ENCODE assay signal across 32 cellular contexts in the genomic region with DNA sequence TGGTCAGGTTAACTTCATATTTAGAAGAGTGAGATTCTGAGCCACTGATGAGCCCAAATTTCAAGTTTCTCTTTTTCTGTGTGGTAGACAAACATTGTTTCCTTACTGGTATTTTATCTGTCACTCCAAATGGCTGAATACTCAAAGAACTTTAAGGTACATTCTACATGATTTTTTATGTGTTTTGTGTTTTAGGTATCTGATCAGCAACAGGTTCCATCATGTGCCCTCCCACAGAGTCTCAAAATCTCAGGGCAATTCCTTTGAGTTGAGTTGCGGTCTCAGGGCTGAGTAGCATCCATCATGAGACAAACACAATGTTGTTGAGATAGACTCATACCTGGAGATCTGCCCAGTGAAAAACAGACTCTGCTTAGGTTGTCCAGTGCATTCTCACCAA.
"Had no signal": no experiment of that assay in that cellular context is flagged by ENCODE, and none has a peak within 500 bp of the region (broad histone marks: within the 10 kb centered on the region; RNA-seq: fewer than 3 reads in every experiment).

No MANE protein-coding gene starts in this region.

- H3K9me3 Mint-ChIP-seq: activated B cell treated with CpG ODN at 0.5 μM for 24 hours; activated CD4-positive, alpha-beta memory T cell treated with anti-CD3 and anti-CD28 coated beads, Interleukin-2, amount 10 ng/mL, durations not matched to agents 7 days and 5 days; activated naive CD4-positive, alpha-beta T cell treated with anti-CD3 and anti-CD28 coated beads, Interleukin-2, amount 10 ng/mL, durations not matched to agents 7 days and 5 days; activated naive CD4-positive, alpha-beta T cell treated with anti-CD3 and anti-CD28 coated beads, Interleukin-2, amount 50 U/mL, for 72 hours; activated naive CD8-positive, alpha-beta T cell treated with anti-CD3 and anti-CD28 coated beads, Interleukin-2, amount 10 ng/mL, durations not matched to agents 7 days and 5 days; activated T-cell treated with anti-CD3 and anti-CD28 coated beads, Interleukin-2, amount 50 U/mL, for 24 hours; activated T-cell treated with anti-CD3 and anti-CD28 coated beads, Interleukin-2, amount 50 U/mL, for 72 hours; effector memory CD8-positive, alpha-beta T cell; T-helper 2 cell treated with Interferon-gamma antibody and Interleukin-4, amounts not matched to agents 5 μg/mL and 100 μg/mL, for 36 hours had no signal

- H3K9me3 ChIP-seq: esophagus muscularis mucosa, gastrocnemius medialis, heart left ventricle had no signal

- H3K4me1 Mint-ChIP-seq: activated B cell treated with CpG ODN at 0.5 μM for 24 hours; activated naive CD4-positive, alpha-beta T cell treated with anti-CD3 and anti-CD28 coated beads, Interleukin-2, amount 10 ng/mL, durations not matched to agents 7 days and 5 days; activated naive CD8-positive, alpha-beta T cell treated with anti-CD3 and anti-CD28 coated beads, Interleukin-2, amount 10 ng/mL, durations not matched to agents 7 days and 5 days; T-helper 17 cell had no signal

- H3K36me3 Mint-ChIP-seq: activated naive CD4-positive, alpha-beta T cell treated with anti-CD3 and anti-CD28 coated beads, Interleukin-2, amount 10 ng/mL, durations not matched to agents 7 days and 5 days; activated naive CD4-positive, alpha-beta T cell treated with anti-CD3 and anti-CD28 coated beads, Interleukin-2, amount 50 U/mL, for 72 hours; activated naive CD8-positive, alpha-beta T cell treated with anti-CD3 and anti-CD28 coated beads, Interleukin-2, amount 10 ng/mL, durations not matched to agents 7 days and 5 days had no signal

- H3K4me3 ChIP-seq: esophagus muscularis mucosa, gastrocnemius medialis, heart left ventricle had no signal

- H3K27me3 Mint-ChIP-seq: activated B cell treated with CpG ODN at 0.5 μM for 24 hours had no signal

- ATAC-seq: activated CD4-positive, CD25-positive, alpha-beta regulatory T cell treated with anti-CD3 and anti-CD28 coated beads, Interleukin-2, amount 50 U/mL, for 24 hours; activated naive CD4-positive, alpha-beta T cell treated with anti-CD3 and anti-CD28 coated beads, Interleukin-2, amount 50 U/mL, for 72 hours; activated T-cell treated with anti-CD3 and anti-CD28 coated beads, Interleukin-2, amount 50 U/mL, for 72 hours; effector memory CD8-positive, alpha-beta T cell; foreskin keratinocyte; gastrocnemius medialis; heart left ventricle; T-helper 17 cell had no signal

- H3K4me3 Mint-ChIP-seq: activated B cell treated with CpG ODN at 0.5 μM for 24 hours; activated CD4-positive, alpha-beta memory T cell treated with anti-CD3 and anti-CD28 coated beads, Interleukin-2, amount 10 ng/mL, durations not matched to agents 7 days and 5 days; activated naive CD4-positive, alpha-beta T cell treated with anti-CD3 and anti-CD28 coated beads, Interleukin-2, amount 10 ng/mL, durations not matched to agents 7 days and 5 days; activated naive CD8-positive, alpha-beta T cell treated with anti-CD3 and anti-CD28 coated beads, Interleukin-2, amount 10 ng/mL, durations not matched to agents 7 days and 5 days; activated T-cell treated with anti-CD3 and anti-CD28 coated beads, Interleukin-2, amount 50 U/mL, for 24 hours; activated T-cell treated with anti-CD3 and anti-CD28 coated beads, Interleukin-2, amount 50 U/mL, for 72 hours; effector memory CD8-positive, alpha-beta T cell; T-helper 17 cell; T-helper 2 cell treated with Interferon-gamma antibody and Interleukin-4, amounts not matched to agents 5 μg/mL and 100 μg/mL, for 36 hours had no signal

- H3K36me3 ChIP-seq: esophagus muscularis mucosa, gastrocnemius medialis, heart left ventricle, WERI-Rb-1 had no signal

- H3K27ac Mint-ChIP-seq: activated B cell treated with CpG ODN at 0.5 μM for 24 hours; activated CD4-positive, alpha-beta memory T cell treated with anti-CD3 and anti-CD28 coated beads, Interleukin-2, amount 10 ng/mL, durations not matched to agents 7 days and 5 days; activated naive CD4-positive, alpha-beta T cell treated with anti-CD3 and anti-CD28 coated beads, Interleukin-2, amount 50 U/mL, for 72 hours; activated naive CD8-positive, alpha-beta T cell treated with anti-CD3 and anti-CD28 coated beads, Interleukin-2, amount 10 ng/mL, durations not matched to agents 7 days and 5 days; activated T-cell treated with anti-CD3 and anti-CD28 coated beads, Interleukin-2, amount 50 U/mL, for 24 hours; activated T-cell treated with anti-CD3 and anti-CD28 coated beads, Interleukin-2, amount 50 U/mL, for 72 hours; effector memory CD8-positive, alpha-beta T cell; T-helper 17 cell; T-helper 2 cell treated with Interferon-gamma antibody and Interleukin-4, amounts not matched to agents 5 μg/mL and 100 μg/mL, for 36 hours had no signal

- DNase-seq: activated B cell treated with CpG ODN at 0.5 μM for 24 hours; activated CD4-positive, alpha-beta memory T cell treated with anti-CD3 and anti-CD28 coated beads, Interleukin-2, amount 10 ng/mL, durations not matched to agents 7 days and 5 days; activated CD4-positive, alpha-beta T cell treated with anti-CD3 and anti-CD28 coated beads for 48 hours; activated CD4-positive, alpha-beta T cell treated with anti-CD3 and anti-CD28 coated beads, Interleukin-2, amount 50 U/mL, for 4 hours; activated CD8-positive, alpha-beta memory T cell treated with anti-CD3 and anti-CD28 coated beads, Interleukin-2, amount 50 U/mL, for 48 hours; activated gamma-delta T cell; activated naive CD4-positive, alpha-beta T cell; activated naive CD4-positive, alpha-beta T cell treated with anti-CD3 and anti-CD28 coated beads, Interleukin-2, amount 10 ng/mL, durations not matched to agents 7 days and 5 days; activated naive CD8-positive, alpha-beta T cell treated with anti-CD3 and anti-CD28 coated beads, Interleukin-2, amount 10 ng/mL, durations not matched to agents 7 days and 5 days; activated T-cell treated with anti-CD3 and anti-CD28 coated beads for 4 hours; activated T-cell treated with anti-CD3 and anti-CD28 coated beads, Interleukin-2, amount 50 U/mL, for 24 hours; activated T-cell treated with anti-CD3 and anti-CD28 coated beads, Interleukin-2, amount 50 U/mL, for 72 hours; amniotic stem cell; anterior cingulate cortex; caudate nucleus; cortex of kidney; dermis blood vessel endothelial cell; effector CD4-positive, alpha-beta T cell; effector memory CD8-positive, alpha-beta T cell; erythroblast; foreskin keratinocyte; gastrocnemius medialis; glutamatergic neuron; heart left ventricle; T-helper 1 cell; T-helper 17 cell; T1000; WERI-Rb-1 had no signal

- H3K27me3 ChIP-seq: esophagus muscularis mucosa, gastrocnemius medialis, heart left ventricle had no signal

- H3K27ac ChIP-seq: esophagus muscularis mucosa, foreskin keratinocyte, gastrocnemius medialis, heart left ventricle, WERI-Rb-1 had no signal

- H3K4me1 ChIP-seq: esophagus muscularis mucosa, foreskin keratinocyte, gastrocnemius medialis, heart left ventricle had no signal
